ENCODE assay signal across 10 cellular contexts in genomic region chr7:1024331-1024761, GRCh38. TPM values are rescaled to one million over a fixed set of nuclear protein-coding genes. Genes with fewer than 3 reads are reported as not detected.
DNase-seq lines count a peak whose midpoint lies in the region; ATAC-seq and TF ChIP-seq lines count a peak whose summit lies in the region.
"Had no signal": no experiment of that assay in that cellular context is flagged by ENCODE, and none has a peak within 500 bp of the region (broad histone marks: within the 10 kb centered on the region; RNA-seq: fewer than 3 reads in every experiment).

No MANE protein-coding gene starts in this region.

- peak; percentile 51 for ATAC-seq in HG03280 (IDR thresholded peaks at IDR 0.05; ENCODE audit: unreplicated experiment)
- ATAC-seq in stimulated activated effector memory CD8-positive, alpha-beta T cell treated with anti-CD3 and anti-CD28 coated beads, Interleukin-12 subunit alpha, Interleukin-12 subunit beta, amount 100 ng/mL, for 72 hours: no peak
- ATAC-seq: left colon had no signal

- in situ Hi-C loops in GM13976 (cut with MboI; ENCODE audit: low sequenced_read_pairs, unreplicated experiment): no loop called here

- H3K9me3 ChIP-seq in SU-DHL-6 (ENCODE audit: insufficient read depth, low read length): no peaks in the 10 kb centered on the region

- peak; percentile 91 for DNase-seq in GM13976 (ENCODE audit: low spot score)
- peak; percentile 93 for DNase-seq in GM20000 (ENCODE audit: low spot score)
- no peak for DNase-seq in ureter (ENCODE audit: low spot score)
- no peak for DNase-seq in DMS114 treated with DMSO at 0.1 percent for 48 hours (lab: John Stamatoyannopoulos, UW; ENCODE audit: unreplicated experiment)
- DNase-seq in stimulated activated effector memory CD8-positive, alpha-beta T cell treated with anti-CD3 and anti-CD28 coated beads, Interleukin-12 subunit alpha, Interleukin-12 subunit beta, amount 100 ng/mL, for 72 hours (ENCODE audit: low spot score in 2 of 2): no peak
- DNase-seq in activated CD8-positive, alpha-beta memory T cell treated with anti-CD3 and anti-CD28 coated beads, Interleukin-2, amount 50 U/mL, for 4 hours: no peak
- DNase-seq: left colon had no signal

- H3K4me1 Mint-ChIP-seq in stimulated activated effector memory CD8-positive, alpha-beta T cell treated with anti-CD3 and anti-CD28 coated beads, Interleukin-12 subunit alpha, Interleukin-12 subunit beta, amount 100 ng/mL, for 72 hours: peaks cover 24% of the 10 kb centered on the region

- no peaks in the 10 kb centered on the region for H3K9me2 ChIP-seq in SU-DHL-6 (replicated peaks; ENCODE audit: insufficient read depth, low read length)

- H3K36me3 ChIP-seq in SU-DHL-6 (ENCODE audit: low read length): no peaks in the 10 kb centered on the region

- H3K4me3 ChIP-seq in SU-DHL-6 (ENCODE audit: insufficient read depth, low read length, poor library complexity, severe bottlenecking): peak overlapping the region; percentile 1
- H3K4me3 ChIP-seq: SK-N-MC had no signal

- peaks cover 11% of the 10 kb centered on the region for H3K36me3 Mint-ChIP-seq in stimulated activated effector memory CD8-positive, alpha-beta T cell treated with anti-CD3 and anti-CD28 coated beads, Interleukin-12 subunit alpha, Interleukin-12 subunit beta, amount 100 ng/mL, for 72 hours

- H3K9me3 Mint-ChIP-seq in stimulated activated effector memory CD8-positive, alpha-beta T cell treated with anti-CD3 and anti-CD28 coated beads, Interleukin-12 subunit alpha, Interleukin-12 subunit beta, amount 100 ng/mL, for 72 hours: no peaks in the 10 kb centered on the region

- H3K79me2 ChIP-seq in SU-DHL-6 (ENCODE audit: insufficient read depth, low read length): no peaks in the 10 kb centered on the region

- peaks cover 41% of the 10 kb centered on the region for H3F3A ChIP-seq in SU-DHL-6 (ENCODE audit: insufficient read depth)

- no peaks in the 10 kb centered on the region for H3K27me3 ChIP-seq in SU-DHL-6 (ENCODE audit: low read length)

- 0 out of 2 replicates have a peak, but pooled peaks cover 3% of the 10 kb centered on the region for H4K20me1 ChIP-seq in SU-DHL-6 (ENCODE audit: low read depth, low read length)

- H3K9ac ChIP-seq in SU-DHL-6 (ENCODE audit: low read length): peak overlapping the region; percentile 46

- TF ChIP-seq CTCF in GM13976 (IDR thresholded peaks at IDR 0.05; ENCODE audit: borderline replicate concordance, control extremely low read depth, extremely low read depth, insufficient read depth, missing control alignments): no peak
- no peak for TF ChIP-seq CTCF in GM20000 (IDR thresholded peaks at IDR 0.05; ENCODE audit: extremely low read depth, missing control alignments)
- TF ChIP-seq CTCF in SU-DHL-6 (IDR thresholded peaks at IDR 0.05; ENCODE audit: insufficient read depth, low read length, poor library complexity, severe bottlenecking): no peak

- no peak overlapping the region for H3K27ac Mint-ChIP-seq in stimulated activated effector memory CD8-positive, alpha-beta T cell treated with anti-CD3 and anti-CD28 coated beads, Interleukin-12 subunit alpha, Interleukin-12 subunit beta, amount 100 ng/mL, for 72 hours

- H2AFZ ChIP-seq in SU-DHL-6 (ENCODE audit: low read depth, low read length, severe bottlenecking): no peak overlapping the region

- H3K4me2 ChIP-seq in SU-DHL-6 (ENCODE audit: low read depth, low read length, poor library complexity, severe bottlenecking): peak overlapping the region; percentile 66

- H3K27ac ChIP-seq in SU-DHL-6 (ENCODE audit: low read depth, low read length): peak overlapping the region; percentile 92
- H3K27ac ChIP-seq: SK-N-MC had no signal

- H3K4me3 Mint-ChIP-seq in stimulated activated effector memory CD8-positive, alpha-beta T cell treated with anti-CD3 and anti-CD28 coated beads, Interleukin-12 subunit alpha, Interleukin-12 subunit beta, amount 100 ng/mL, for 72 hours: no peak overlapping the region

RNA-seq across cellular contexts. Expression of gene GPR146, which starts 20.0 kb away (rescaled TPM):
- 8.7 TPM for total RNA-seq in ureter

RNA-seq across cellular contexts. Expression of gene CYP2W1, which starts 41.4 kb away (rescaled TPM):
- total RNA-seq in ureter: 0.44 TPM

RNA-seq across cellular contexts. Expression of gene COX19, which starts 49.0 kb away (rescaled TPM):
- total RNA-seq in ureter: 14.6 TPM

Comparison
In these comparisons a context has a peak if more than half of its experiments do, and no peak if none do; other contexts are left out.
1. DNase-seq: peak in GM13976 (single experiment) and GM20000 (single experiment); none in ureter (single experiment), DMS114 treated with DMSO at 0.1 percent for 48 hours (single experiment), stimulated activated effector memory CD8-positive, alpha-beta T cell treated with anti-CD3 and anti-CD28 coated beads, Interleukin-12 subunit alpha, Interleukin-12 subunit beta, amount 100 ng/mL, for 72 hours (0 of 2) and activated CD8-positive, alpha-beta memory T cell treated with anti-CD3 and anti-CD28 coated beads, Interleukin-2, amount 50 U/mL, for 4 hours (single experiment).